In genomic region chr10:12717981-12718707, GRCh38 we compare ENCODE assay signal across 16 cellular contexts.
DNase-seq lines count a peak whose midpoint lies in the region; TF ChIP-seq lines count a peak whose summit lies in the region.
"Had no signal": no experiment of that assay in that cellular context is flagged by ENCODE, and none has a peak within 500 bp of the region (broad histone marks: within the 10 kb centered on the region; RNA-seq: fewer than 3 reads in every experiment).

No MANE protein-coding gene starts in this region.

- no peaks in the 10 kb centered on the region for H3K27me3 ChIP-seq in liver (ENCODE audit: control insufficient read depth in 4 of 4, insufficient read depth in 4 of 4, low read length in 3 of 4)
- no peaks in the 10 kb centered on the region for H3K27me3 ChIP-seq in stomach
- H3K27me3 ChIP-seq: thyroid gland had no signal

- TF ChIP-seq POLR2A in stomach (IDR thresholded peaks at IDR 0.05) = no peak

- peaks cover 15% of the 10 kb centered on the region for H3K4me1 Mint-ChIP-seq in mesothelial cell of epicardium
- H3K4me1 Mint-ChIP-seq: activated naive CD8-positive, alpha-beta T cell treated with anti-CD3 and anti-CD28 coated beads, Interleukin-2, amount 10 ng/mL, durations not matched to agents 7 days and 5 days had no signal

- H3K9ac ChIP-seq in liver (ENCODE audit: low read depth in 1 of 2, low read length in 2 of 2) = no peak overlapping the region

- H3K36me3 ChIP-seq in liver (ENCODE audit: control insufficient read depth in 4 of 4, insufficient read depth in 3 of 4, low read depth in 1 of 4, low read length in 3 of 4) = no peaks in the 10 kb centered on the region
- H3K36me3 ChIP-seq in stomach = no peaks in the 10 kb centered on the region
- H3K36me3 ChIP-seq: HAP-1, thyroid gland had no signal

- TF ChIP-seq CTCF in AG09309 (IDR thresholded peaks at IDR 0.05; ENCODE audit: control insufficient read depth, insufficient read depth, low read depth, low read length, missing control alignments) (peak; percentile 18), LNCaP clone FGC (IDR thresholded peaks at IDR 0.05; ENCODE audit: control insufficient read depth, extremely low read depth, insufficient read depth) (peak; percentile 38), liver (IDR thresholded peaks at IDR 0.05; ENCODE audit: low read depth, low read length, missing input control) (no peak), mesothelial cell of epicardium (IDR thresholded peaks at IDR 0.05; ENCODE audit: unreplicated experiment) (no peak), stomach (IDR thresholded peaks at IDR 0.05) (peak in 2 of 7 experiments; percentile 16 to 17)

- 66% methylated on average over 12 of the region's 12 CpGs for WGBS in liver
- 71 to 80% (median 75%) methylated on average over 12 of the region's 12 CpGs for WGBS in stomach, 5 donors

- H3K36me3 Mint-ChIP-seq in mesothelial cell of epicardium = no peaks in the 10 kb centered on the region

- H3K27ac ChIP-seq in liver (ENCODE audit: low read depth in 1 of 2, low read length in 2 of 2) = no peak overlapping the region
- H3K27ac ChIP-seq in stomach = no peak overlapping the region

- no peak overlapping the region for H3K4me3 Mint-ChIP-seq in mesothelial cell of epicardium
- H3K4me3 Mint-ChIP-seq: activated CD8-positive, alpha-beta T cell treated with anti-CD3 and anti-CD28 coated beads for 36 hours; activated naive CD8-positive, alpha-beta T cell treated with anti-CD3 and anti-CD28 coated beads, Interleukin-2, amount 10 ng/mL, durations not matched to agents 7 days and 5 days; CD4-positive, alpha-beta T cell had no signal

- peaks cover 10% of the 10 kb centered on the region for H3K27me3 Mint-ChIP-seq in mesothelial cell of epicardium (ENCODE audit: low read depth)
- H3K27me3 Mint-ChIP-seq: activated CD8-positive, alpha-beta T cell treated with anti-CD3 and anti-CD28 coated beads for 36 hours; activated naive CD8-positive, alpha-beta T cell treated with anti-CD3 and anti-CD28 coated beads, Interleukin-2, amount 10 ng/mL, durations not matched to agents 7 days and 5 days; CD4-positive, alpha-beta T cell had no signal

- H3K4me3 ChIP-seq in AG09309 (ENCODE audit: control insufficient read depth, low read depth, low read length) (no peak overlapping the region), LNCaP clone FGC (ENCODE audit: low read depth, low read length) (no peak overlapping the region), liver (ENCODE audit: low read depth in 1 of 3, low read length in 3 of 3) (no peak overlapping the region), stomach (no peak overlapping the region)
- H3K4me3 ChIP-seq: HAP-1, thyroid gland had no signal

- no peak for TF ChIP-seq EP300 in stomach (IDR thresholded peaks at IDR 0.05)

- peaks cover 4% of the 10 kb centered on the region for H3K9me3 Mint-ChIP-seq in mesothelial cell of epicardium
- H3K9me3 Mint-ChIP-seq: activated CD8-positive, alpha-beta T cell treated with anti-CD3 and anti-CD28 coated beads for 36 hours; CD4-positive, alpha-beta T cell had no signal

- H3K9me3 ChIP-seq in liver (ENCODE audit: control insufficient read depth in 4 of 4, low read length in 3 of 4) = no peaks in the 10 kb centered on the region
- H3K9me3 ChIP-seq in stomach = no peaks in the 10 kb centered on the region
- H3K9me3 ChIP-seq: HAP-1, thyroid gland had no signal

- intact Hi-C loops in stomach (cut with DNase I; ENCODE audit: low total_unique reads) = loop anchor here (10.0 kb wide), 1 partner anchor 453 kb away; no protein-coding TSS in a partner anchor

- peak; percentile 30 to 38 for TF ChIP-seq RAD21 in liver (IDR thresholded peaks at IDR 0.05)

- no peak for DNase-seq in AG09309 (ENCODE audit: low read depth)
- no peak for DNase-seq in LNCaP clone FGC (ENCODE audit: low read depth)
- peak; percentile 24 for DNase-seq in dermis blood vessel endothelial cell
- no peak for DNase-seq in cerebellar cortex (ENCODE audit: low spot score)
- DNase-seq in NCI-H748 (lab: John Stamatoyannopoulos, UW; ENCODE audit: unreplicated experiment) = no peak
- no peak for DNase-seq in mesothelial cell of epicardium (ENCODE audit: low spot score in 2 of 2, unreplicated experiment in 2 of 2)
- no peak for DNase-seq in stomach
- DNase-seq: activated CD8-positive, alpha-beta T cell treated with anti-CD3 and anti-CD28 coated beads for 36 hours; activated naive CD8-positive, alpha-beta T cell treated with anti-CD3 and anti-CD28 coated beads, Interleukin-2, amount 10 ng/mL, durations not matched to agents 7 days and 5 days; CD4-positive, alpha-beta T cell; left cardiac atrium; MM.1S; NCI-H526 treated with DMSO at 0.1 percent for 48 hours; thyroid gland had no signal

- H3K4me1 ChIP-seq in liver (ENCODE audit: control insufficient read depth in 4 of 4, insufficient read depth in 4 of 4, low read length in 3 of 4) (peaks cover 3 to 21% (median 16%) of the 10 kb centered on the region in 4 donors), stomach (peaks cover 20 to 32% (median 23%) of the 10 kb centered on the region in 4 donors)

- H3K27ac Mint-ChIP-seq in mesothelial cell of epicardium = no peak overlapping the region
- H3K27ac Mint-ChIP-seq: activated CD8-positive, alpha-beta T cell treated with anti-CD3 and anti-CD28 coated beads for 36 hours; activated naive CD8-positive, alpha-beta T cell treated with anti-CD3 and anti-CD28 coated beads, Interleukin-2, amount 10 ng/mL, durations not matched to agents 7 days and 5 days; CD4-positive, alpha-beta T cell had no signal

TF ChIP-seq in liver, 16 proteins besides CTCF, POLR2A, EP300 and RAD21:
- TF ChIP-seq YY1 (IDR thresholded peaks at IDR 0.05) (peak; percentile 52), HNF4G (IDR thresholded peaks at IDR 0.05) (no peak), HNF4A (conservative IDR thresholded peaks at IDR 0.05) (peak; percentile 56 to 82), JUND (IDR thresholded peaks at IDR 0.05) (peak; percentile 66 to 86), NR2F2 (IDR thresholded peaks at IDR 0.05) (no peak), FOXA2 (IDR thresholded peaks at IDR 0.05) (peak; percentile 23), RXRA (IDR thresholded peaks at IDR 0.05) (peak in 1 of 2 donors; percentile 70), FOXA1 (IDR thresholded peaks at IDR 0.05) (no peak), SP1 (IDR thresholded peaks at IDR 0.05) (no peak), EGR1 (IDR thresholded peaks at IDR 0.05; ENCODE audit: low read depth in 2 of 2) (peak in 1 of 2 donors; percentile 20), ATF3 (IDR thresholded peaks at IDR 0.05) (no peak), ZBTB33 (IDR thresholded peaks at IDR 0.05) (peak; percentile 55), GABPA (IDR thresholded peaks at IDR 0.05 in 1 of 2, conservative IDR thresholded peaks at IDR 0.05 in 1 of 2) (no peak), MAX (IDR thresholded peaks at IDR 0.05) (peak; percentile 25), TAF1 (conservative IDR thresholded peaks at IDR 0.05) (no peak)
TF ChIP-seq in liver: peak in this region for 8.

Comparison
In these comparisons a context has a peak if more than half of its experiments do, and no peak if none do; other contexts are left out.
1. CTCF ChIP-seq: peak in AG09309 (single experiment) and LNCaP clone FGC (single experiment); none in liver (single experiment) and mesothelial cell of epicardium (single experiment).